8 cellular contexts compared by ENCODE assay signal in genomic region chr2:15588329-15588919, GRCh38. TPM values are rescaled to one million over a fixed set of nuclear protein-coding genes. Genes with fewer than 3 reads are reported as not detected.
A peak's percentile ranks its signal among the peaks of the same experiment; 100 is the strongest.
DNase-seq lines count a peak whose midpoint lies in the region; ATAC-seq and TF ChIP-seq lines count a peak whose summit lies in the region.

No MANE protein-coding gene starts in this region.

- H3K27me3 Mint-ChIP-seq in activated CD4-positive, alpha-beta T cell treated with anti-CD3 and anti-CD28 coated beads, Interleukin-2, amount 10 ng/mL, durations not matched to agents 24 days and 14 days: peaks cover 2% of the 10 kb centered on the region
- H3K27me3 Mint-ChIP-seq in T-helper 2 cell treated with Interferon-gamma antibody and Interleukin-4, amounts not matched to agents 5 μg/mL and 100 μg/mL, for 36 hours (ENCODE audit: low read depth): no peaks in the 10 kb centered on the region

- H3K4me3 Mint-ChIP-seq in activated CD4-positive, alpha-beta T cell treated with anti-CD3 and anti-CD28 coated beads, Interleukin-2, amount 10 ng/mL, durations not matched to agents 24 days and 14 days: no peak overlapping the region
- H3K4me3 Mint-ChIP-seq in T-helper 2 cell treated with Interferon-gamma antibody and Interleukin-4, amounts not matched to agents 5 μg/mL and 100 μg/mL, for 36 hours: no peak overlapping the region

- intact Hi-C loops in activated CD4-positive, alpha-beta T cell treated with anti-CD3 and anti-CD28 coated beads, Interleukin-2, amount 10 ng/mL, durations not matched to agents 24 days and 14 days (cut with micrococcal nuclease): no loop called here

- DNase-seq in ACHN (peak; percentile 68), NCI-H2107 treated with DMSO at 0.1 percent for 48 hours (lab: John Stamatoyannopoulos, UW; ENCODE audit: unreplicated experiment) (peak; percentile 80), germinal center (ENCODE audit: low spot score) (peak; percentile 19), putamen (ENCODE audit: low spot score) (peak; percentile 15)
- peak; percentile 71 for DNase-seq in activated CD4-positive, alpha-beta T cell treated with anti-CD3 and anti-CD28 coated beads, Interleukin-2, amount 10 ng/mL, durations not matched to agents 24 days and 14 days
- DNase-seq in T-helper 2 cell treated with Interferon-gamma antibody and Interleukin-4, amounts not matched to agents 5 μg/mL and 100 μg/mL, for 36 hours (ENCODE audit: low spot score): no peak

- TF ChIP-seq CTCF in GM12874 (IDR thresholded peaks at IDR 0.05; ENCODE audit: insufficient read depth, low read depth, low read length): peak; percentile 44; the same call in 1 of the 2 replicates

- H3K9me3 Mint-ChIP-seq in activated CD4-positive, alpha-beta T cell treated with anti-CD3 and anti-CD28 coated beads, Interleukin-2, amount 10 ng/mL, durations not matched to agents 24 days and 14 days: no peaks in the 10 kb centered on the region
- no peaks in the 10 kb centered on the region for H3K9me3 Mint-ChIP-seq in T-helper 2 cell treated with Interferon-gamma antibody and Interleukin-4, amounts not matched to agents 5 μg/mL and 100 μg/mL, for 36 hours

- ATAC-seq in HG02884 (IDR thresholded peaks at IDR 0.05; ENCODE audit: unreplicated experiment): no peak

- H3K4me1 Mint-ChIP-seq in activated CD4-positive, alpha-beta T cell treated with anti-CD3 and anti-CD28 coated beads, Interleukin-2, amount 10 ng/mL, durations not matched to agents 24 days and 14 days: peaks cover 14% of the 10 kb centered on the region
- H3K4me1 Mint-ChIP-seq in T-helper 2 cell treated with Interferon-gamma antibody and Interleukin-4, amounts not matched to agents 5 μg/mL and 100 μg/mL, for 36 hours (ENCODE audit: low read depth): peaks cover 9% of the 10 kb centered on the region

- in situ Hi-C loops in ACHN (cut with HindIII; ENCODE audit: low pct_ligation_motif_present, low pct_unique_long_range_greater_than_20kb, low sequenced_read_pairs): no loop called here

- no peak overlapping the region for H3K27ac Mint-ChIP-seq in activated CD4-positive, alpha-beta T cell treated with anti-CD3 and anti-CD28 coated beads, Interleukin-2, amount 10 ng/mL, durations not matched to agents 24 days and 14 days
- H3K27ac Mint-ChIP-seq in T-helper 2 cell treated with Interferon-gamma antibody and Interleukin-4, amounts not matched to agents 5 μg/mL and 100 μg/mL, for 36 hours: no peak overlapping the region

- H3K36me3 Mint-ChIP-seq in activated CD4-positive, alpha-beta T cell treated with anti-CD3 and anti-CD28 coated beads, Interleukin-2, amount 10 ng/mL, durations not matched to agents 24 days and 14 days (ENCODE audit: low read depth): peaks cover 7% of the 10 kb centered on the region
- no peaks in the 10 kb centered on the region for H3K36me3 Mint-ChIP-seq in T-helper 2 cell treated with Interferon-gamma antibody and Interleukin-4, amounts not matched to agents 5 μg/mL and 100 μg/mL, for 36 hours (ENCODE audit: low read depth)

RNA-seq across cellular contexts. Expression of gene DDX1, which starts 3.2 kb away (rescaled TPM):
- total RNA-seq in activated CD4-positive, alpha-beta T cell treated with anti-CD3 and anti-CD28 coated beads, Interleukin-2, amount 10 ng/mL, durations not matched to agents 24 days and 14 days: 116 TPM in 2 replicates

RNA-seq across cellular contexts. Expression of gene NBAS, which starts 27.3 kb away (rescaled TPM):
- 37.4 and 38.5 TPM in 2 replicates for total RNA-seq in activated CD4-positive, alpha-beta T cell treated with anti-CD3 and anti-CD28 coated beads, Interleukin-2, amount 10 ng/mL, durations not matched to agents 24 days and 14 days
